1 cellular context compared by ENCODE assay signal in the genomic region with DNA sequence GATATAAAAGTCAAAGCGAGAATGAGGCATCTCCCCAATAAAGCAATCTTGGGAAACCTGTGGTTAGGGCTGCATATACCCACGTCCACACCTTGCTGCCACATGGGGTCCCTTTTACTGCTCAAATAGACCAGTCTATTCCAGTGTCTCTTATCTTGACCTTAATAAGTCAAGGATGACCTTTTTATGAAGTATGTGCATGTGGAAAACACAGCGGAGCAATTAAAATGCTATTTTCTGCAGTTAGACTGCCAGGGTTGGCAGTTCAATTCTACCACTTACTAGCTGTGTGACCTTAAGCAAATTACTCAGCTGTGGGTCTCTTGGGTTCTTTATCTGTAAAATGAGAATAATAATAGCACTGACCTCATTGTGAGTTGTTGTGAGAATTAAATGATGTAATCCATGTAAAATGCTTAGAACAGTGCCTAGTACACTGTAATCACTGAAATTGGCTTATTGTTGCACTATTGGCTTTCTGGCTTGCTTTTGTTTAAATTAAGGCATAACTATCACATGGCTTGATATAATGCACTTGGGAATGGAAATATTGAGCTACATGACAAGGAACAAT.
TF ChIP-seq lines count a peak whose summit lies in the region.

No MANE protein-coding gene starts in this region.

TF ChIP-seq in K562, 482 proteins besides CTCF, POLR2A, EP300 and RAD21 (continued from another document and continues in another):
- TF ChIP-seq, protein P1, sequence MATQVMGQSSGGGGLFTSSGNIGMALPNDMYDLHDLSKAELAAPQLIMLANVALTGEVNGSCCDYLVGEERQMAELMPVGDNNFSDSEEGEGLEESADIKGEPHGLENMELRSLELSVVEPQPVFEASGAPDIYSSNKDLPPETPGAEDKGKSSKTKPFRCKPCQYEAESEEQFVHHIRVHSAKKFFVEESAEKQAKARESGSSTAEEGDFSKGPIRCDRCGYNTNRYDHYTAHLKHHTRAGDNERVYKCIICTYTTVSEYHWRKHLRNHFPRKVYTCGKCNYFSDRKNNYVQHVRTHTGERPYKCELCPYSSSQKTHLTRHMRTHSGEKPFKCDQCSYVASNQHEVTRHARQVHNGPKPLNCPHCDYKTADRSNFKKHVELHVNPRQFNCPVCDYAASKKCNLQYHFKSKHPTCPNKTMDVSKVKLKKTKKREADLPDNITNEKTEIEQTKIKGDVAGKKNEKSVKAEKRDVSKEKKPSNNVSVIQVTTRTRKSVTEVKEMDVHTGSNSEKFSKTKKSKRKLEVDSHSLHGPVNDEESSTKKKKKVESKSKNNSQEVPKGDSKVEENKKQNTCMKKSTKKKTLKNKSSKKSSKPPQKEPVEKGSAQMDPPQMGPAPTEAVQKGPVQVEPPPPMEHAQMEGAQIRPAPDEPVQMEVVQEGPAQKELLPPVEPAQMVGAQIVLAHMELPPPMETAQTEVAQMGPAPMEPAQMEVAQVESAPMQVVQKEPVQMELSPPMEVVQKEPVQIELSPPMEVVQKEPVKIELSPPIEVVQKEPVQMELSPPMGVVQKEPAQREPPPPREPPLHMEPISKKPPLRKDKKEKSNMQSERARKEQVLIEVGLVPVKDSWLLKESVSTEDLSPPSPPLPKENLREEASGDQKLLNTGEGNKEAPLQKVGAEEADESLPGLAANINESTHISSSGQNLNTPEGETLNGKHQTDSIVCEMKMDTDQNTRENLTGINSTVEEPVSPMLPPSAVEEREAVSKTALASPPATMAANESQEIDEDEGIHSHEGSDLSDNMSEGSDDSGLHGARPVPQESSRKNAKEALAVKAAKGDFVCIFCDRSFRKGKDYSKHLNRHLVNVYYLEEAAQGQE (CRISPR knock-in tag; IDR thresholded peaks at IDR 0.05; ENCODE audit: low read depth): no peak
- TF ChIP-seq, protein P2, sequence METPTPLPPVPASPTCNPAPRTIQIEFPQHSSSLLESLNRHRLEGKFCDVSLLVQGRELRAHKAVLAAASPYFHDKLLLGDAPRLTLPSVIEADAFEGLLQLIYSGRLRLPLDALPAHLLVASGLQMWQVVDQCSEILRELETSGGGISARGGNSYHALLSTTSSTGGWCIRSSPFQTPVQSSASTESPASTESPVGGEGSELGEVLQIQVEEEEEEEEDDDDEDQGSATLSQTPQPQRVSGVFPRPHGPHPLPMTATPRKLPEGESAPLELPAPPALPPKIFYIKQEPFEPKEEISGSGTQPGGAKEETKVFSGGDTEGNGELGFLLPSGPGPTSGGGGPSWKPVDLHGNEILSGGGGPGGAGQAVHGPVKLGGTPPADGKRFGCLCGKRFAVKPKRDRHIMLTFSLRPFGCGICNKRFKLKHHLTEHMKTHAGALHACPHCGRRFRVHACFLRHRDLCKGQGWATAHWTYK (CRISPR knock-in tag; IDR thresholded peaks at IDR 0.05): no peak
- no peak for TF ChIP-seq FOXM1 (IDR thresholded peaks at IDR 0.05; ENCODE audit: low read depth)
- no peak for TF ChIP-seq FOXM1 (CRISPR knock-in tag; IDR thresholded peaks at IDR 0.05; ENCODE audit: low read depth)
- TF ChIP-seq, protein P3, sequence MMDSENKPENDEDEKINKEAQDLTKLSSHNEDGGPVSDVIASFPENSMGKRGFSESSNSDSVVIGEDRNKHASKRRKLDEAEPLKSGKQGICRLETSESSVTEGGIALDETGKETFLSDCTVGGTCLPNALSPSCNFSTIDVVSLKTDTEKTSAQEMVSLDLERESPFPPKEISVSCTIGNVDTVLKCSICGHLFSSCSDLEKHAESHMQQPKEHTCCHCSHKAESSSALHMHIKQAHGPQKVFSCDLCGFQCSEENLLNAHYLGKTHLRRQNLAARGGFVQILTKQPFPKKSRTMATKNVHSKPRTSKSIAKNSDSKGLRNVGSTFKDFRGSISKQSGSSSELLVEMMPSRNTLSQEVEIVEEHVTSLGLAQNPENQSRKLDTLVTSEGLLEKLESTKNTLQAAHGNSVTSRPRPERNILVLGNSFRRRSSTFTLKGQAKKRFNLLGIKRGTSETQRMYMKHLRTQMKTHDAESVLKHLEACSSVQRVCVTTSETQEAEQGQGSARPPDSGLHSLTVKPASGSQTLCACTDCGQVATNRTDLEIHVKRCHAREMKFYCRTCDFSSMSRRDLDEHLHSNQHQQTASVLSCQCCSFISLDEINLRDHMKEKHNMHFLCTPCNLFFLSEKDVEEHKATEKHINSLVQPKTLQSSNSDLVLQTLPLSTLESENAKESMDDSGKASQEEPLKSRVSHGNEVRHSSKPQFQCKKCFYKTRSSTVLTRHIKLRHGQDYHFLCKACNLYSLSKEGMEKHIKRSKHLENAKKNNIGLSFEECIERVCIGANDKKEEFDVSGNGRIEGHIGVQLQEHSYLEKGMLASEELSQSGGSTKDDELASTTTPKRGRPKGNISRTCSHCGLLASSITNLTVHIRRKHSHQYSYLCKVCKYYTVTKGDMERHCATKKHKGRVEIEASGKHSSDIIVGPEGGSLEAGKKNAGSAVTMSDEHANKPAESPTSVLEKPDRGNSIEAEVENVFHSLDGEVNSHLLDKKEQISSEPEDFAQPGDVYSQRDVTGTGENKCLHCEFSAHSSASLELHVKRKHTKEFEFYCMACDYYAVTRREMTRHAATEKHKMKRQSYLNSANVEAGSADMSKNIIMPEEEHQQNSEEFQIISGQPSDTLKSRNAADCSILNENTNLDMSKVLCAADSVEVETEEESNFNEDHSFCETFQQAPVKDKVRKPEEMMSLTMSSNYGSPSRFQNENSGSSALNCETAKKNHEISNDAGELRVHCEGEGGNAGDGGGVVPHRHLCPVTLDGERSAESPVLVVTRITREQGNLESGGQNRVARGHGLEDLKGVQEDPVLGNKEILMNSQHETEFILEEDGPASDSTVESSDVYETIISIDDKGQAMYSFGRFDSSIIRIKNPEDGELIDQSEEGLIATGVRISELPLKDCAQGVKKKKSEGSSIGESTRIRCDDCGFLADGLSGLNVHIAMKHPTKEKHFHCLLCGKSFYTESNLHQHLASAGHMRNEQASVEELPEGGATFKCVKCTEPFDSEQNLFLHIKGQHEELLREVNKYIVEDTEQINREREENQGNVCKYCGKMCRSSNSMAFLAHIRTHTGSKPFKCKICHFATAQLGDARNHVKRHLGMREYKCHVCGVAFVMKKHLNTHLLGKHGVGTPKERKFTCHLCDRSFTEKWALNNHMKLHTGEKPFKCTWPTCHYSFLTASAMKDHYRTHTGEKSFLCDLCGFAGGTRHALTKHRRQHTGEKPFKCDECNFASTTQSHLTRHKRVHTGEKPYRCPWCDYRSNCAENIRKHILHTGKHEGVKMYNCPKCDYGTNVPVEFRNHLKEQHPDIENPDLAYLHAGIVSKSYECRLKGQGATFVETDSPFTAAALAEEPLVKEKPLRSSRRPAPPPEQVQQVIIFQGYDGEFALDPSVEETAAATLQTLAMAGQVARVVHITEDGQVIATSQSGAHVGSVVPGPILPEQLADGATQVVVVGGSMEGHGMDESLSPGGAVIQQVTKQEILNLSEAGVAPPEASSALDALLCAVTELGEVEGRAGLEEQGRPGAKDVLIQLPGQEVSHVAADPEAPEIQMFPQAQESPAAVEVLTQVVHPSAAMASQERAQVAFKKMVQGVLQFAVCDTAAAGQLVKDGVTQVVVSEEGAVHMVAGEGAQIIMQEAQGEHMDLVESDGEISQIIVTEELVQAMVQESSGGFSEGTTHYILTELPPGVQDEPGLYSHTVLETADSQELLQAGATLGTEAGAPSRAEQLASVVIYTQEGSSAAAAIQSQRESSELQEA (IDR thresholded peaks at IDR 0.05; ENCODE audit: low read depth): no peak
- TF ChIP-seq ZFP30 (CRISPR knock-in tag; IDR thresholded peaks at IDR 0.05; ENCODE audit: borderline replicate concordance): no peak
- no peak for TF ChIP-seq DMBX1 (CRISPR knock-in tag; IDR thresholded peaks at IDR 0.05; ENCODE audit: borderline replicate concordance)
- TF ChIP-seq TEAD2 (tag; IDR thresholded peaks at IDR 0.05): no peak
- TF ChIP-seq ZNF507 (tag; conservative IDR thresholded peaks at IDR 0.05): no peak
- TF ChIP-seq GABPB1 (CRISPR knock-in tag; IDR thresholded peaks at IDR 0.05): no peak
- no peak for TF ChIP-seq ZNF699 (CRISPR knock-in tag; IDR thresholded peaks at IDR 0.05; ENCODE audit: insufficient replicate concordance)
- TF ChIP-seq, protein P4, sequence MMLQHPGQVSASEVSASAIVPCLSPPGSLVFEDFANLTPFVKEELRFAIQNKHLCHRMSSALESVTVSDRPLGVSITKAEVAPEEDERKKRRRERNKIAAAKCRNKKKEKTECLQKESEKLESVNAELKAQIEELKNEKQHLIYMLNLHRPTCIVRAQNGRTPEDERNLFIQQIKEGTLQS (IDR thresholded peaks at IDR 0.05): peak; percentile 73; the same call in 1 of the 2 replicates
- TF ChIP-seq, protein P4 (CRISPR knock-in tag; conservative IDR thresholded peaks at IDR 0.05): no peak
- TF ChIP-seq ARNT (IDR thresholded peaks at IDR 0.05): no peak
- no peak for TF ChIP-seq ARHGAP35 (IDR thresholded peaks at IDR 0.05; ENCODE audit: partially characterized antibody)
- TF ChIP-seq CEBPG (CRISPR knock-in tag; IDR thresholded peaks at IDR 0.05): peak; percentile 52; the same call in 1 of the 2 replicates
- peak in 1 of 2 experiments; percentile 76; a peak in 2 of 4 replicates for TF ChIP-seq CEBPG (tag; conservative IDR thresholded peaks at IDR 0.05 in 1 of 2, IDR thresholded peaks at IDR 0.05 in 1 of 2)
- TF ChIP-seq BHLHE40 (IDR thresholded peaks at IDR 0.05; ENCODE audit: low read length): no peak
- no peak for TF ChIP-seq PHF20 (IDR thresholded peaks at IDR 0.05; ENCODE audit: partially characterized antibody)
- TF ChIP-seq, protein P5, sequence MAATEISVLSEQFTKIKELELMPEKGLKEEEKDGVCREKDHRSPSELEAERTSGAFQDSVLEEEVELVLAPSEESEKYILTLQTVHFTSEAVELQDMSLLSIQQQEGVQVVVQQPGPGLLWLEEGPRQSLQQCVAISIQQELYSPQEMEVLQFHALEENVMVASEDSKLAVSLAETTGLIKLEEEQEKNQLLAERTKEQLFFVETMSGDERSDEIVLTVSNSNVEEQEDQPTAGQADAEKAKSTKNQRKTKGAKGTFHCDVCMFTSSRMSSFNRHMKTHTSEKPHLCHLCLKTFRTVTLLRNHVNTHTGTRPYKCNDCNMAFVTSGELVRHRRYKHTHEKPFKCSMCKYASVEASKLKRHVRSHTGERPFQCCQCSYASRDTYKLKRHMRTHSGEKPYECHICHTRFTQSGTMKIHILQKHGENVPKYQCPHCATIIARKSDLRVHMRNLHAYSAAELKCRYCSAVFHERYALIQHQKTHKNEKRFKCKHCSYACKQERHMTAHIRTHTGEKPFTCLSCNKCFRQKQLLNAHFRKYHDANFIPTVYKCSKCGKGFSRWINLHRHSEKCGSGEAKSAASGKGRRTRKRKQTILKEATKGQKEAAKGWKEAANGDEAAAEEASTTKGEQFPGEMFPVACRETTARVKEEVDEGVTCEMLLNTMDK (IDR thresholded peaks at IDR 0.05; ENCODE audit: borderline replicate concordance, insufficient read depth, low read depth, low read length, poor library complexity, severe bottlenecking): no peak
- TF ChIP-seq NR2C2 (CRISPR knock-in tag; IDR thresholded peaks at IDR 0.05): no peak
- TF ChIP-seq NR2C2 (tag; IDR thresholded peaks at IDR 0.05): peak; percentile 25; the same call in 1 of the 2 replicates
- TF ChIP-seq, protein P6, sequence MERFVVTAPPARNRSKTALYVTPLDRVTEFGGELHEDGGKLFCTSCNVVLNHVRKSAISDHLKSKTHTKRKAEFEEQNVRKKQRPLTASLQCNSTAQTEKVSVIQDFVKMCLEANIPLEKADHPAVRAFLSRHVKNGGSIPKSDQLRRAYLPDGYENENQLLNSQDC (CRISPR knock-in tag; IDR thresholded peaks at IDR 0.05): no peak
